18 cellular contexts compared by ENCODE assay signal in the genomic region with DNA sequence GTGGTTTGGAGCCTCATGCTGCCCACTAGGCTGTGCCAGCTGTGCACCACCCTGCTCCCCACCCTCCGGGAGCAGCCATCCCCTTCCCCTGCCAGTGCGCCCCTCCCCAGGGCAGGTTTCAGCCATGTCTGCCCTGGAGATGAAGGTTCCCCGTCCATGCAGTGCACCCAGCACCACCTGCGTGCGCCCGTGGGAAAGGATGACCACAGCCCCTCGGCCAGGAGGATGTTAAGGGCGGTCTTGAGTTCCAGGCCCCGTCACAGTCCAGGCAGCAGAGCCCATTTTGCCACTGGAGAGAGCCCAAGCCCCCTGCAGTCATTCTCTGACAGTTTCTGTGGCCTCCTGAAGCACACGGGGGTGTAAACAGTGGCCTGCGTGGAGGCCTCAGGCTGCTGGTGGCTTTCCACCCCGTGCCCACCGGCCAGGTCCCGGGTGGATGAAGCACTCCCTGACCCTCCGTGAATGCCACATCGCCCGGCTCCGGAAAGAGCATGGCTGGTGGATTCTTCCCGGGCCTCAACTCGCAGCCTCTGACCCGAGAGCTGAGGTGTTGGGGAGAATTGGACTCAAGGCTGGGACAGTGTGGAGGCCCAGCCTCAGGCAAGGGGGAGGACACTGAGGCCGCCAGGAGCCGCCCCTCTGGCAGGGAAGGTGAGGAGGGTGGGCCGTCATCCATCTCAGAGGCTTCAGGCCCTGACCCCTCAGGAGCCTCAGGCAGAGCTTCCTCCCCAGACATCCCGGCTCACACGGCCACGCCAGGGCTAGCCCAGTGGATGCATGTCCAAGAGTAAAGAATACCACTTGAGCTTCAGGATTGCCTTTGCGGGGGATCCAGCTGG.
"Had no signal": no experiment of that assay in that cellular context is flagged by ENCODE, and none has a peak within 500 bp of the region (broad histone marks: within the 10 kb centered on the region; RNA-seq: fewer than 3 reads in every experiment).

No MANE protein-coding gene starts in this region.

- H3K36me3 Mint-ChIP-seq: WTC11 had no signal

- H3K9me3 ChIP-seq: adrenal gland, lower lobe of right lung, psoas muscle, tibial nerve had no signal

- H3K4me1 Mint-ChIP-seq: activated CD4-positive, alpha-beta T cell treated with anti-CD3 and anti-CD28 coated beads for 36 hours; T-cell had no signal

- ATAC-seq: activated CD4-positive, alpha-beta T cell treated with anti-CD3 and anti-CD28 coated beads for 36 hours; lower lobe of right lung; psoas muscle; right cardiac atrium; stimulated activated naive B cell treated with anti-CD40 and anti-IgM and Interleukin-4, amounts not matched to agents 10 μg/mL and 1 μg/mL and 100 μg/mL, for 72 hours; T-cell; WTC11 had no signal

- H3K27me3 Mint-ChIP-seq: activated CD4-positive, alpha-beta memory T cell treated with anti-CD3 and anti-CD28 coated beads for 36 hours; activated CD4-positive, alpha-beta T cell treated with anti-CD3 and anti-CD28 coated beads for 36 hours; stimulated activated naive B cell treated with anti-CD40 and anti-IgM and Interleukin-4, amounts not matched to agents 10 μg/mL and 1 μg/mL and 100 μg/mL, for 72 hours; T-cell had no signal

- DNase-seq: activated CD4-positive, alpha-beta memory T cell treated with anti-CD3 and anti-CD28 coated beads for 36 hours; activated CD4-positive, alpha-beta T cell treated with anti-CD3 and anti-CD28 coated beads for 36 hours; activated gamma-delta T cell treated with Interleukin-2 at 50 U/mL for 16 hours; activated T-cell treated with anti-CD3 and anti-CD28 coated beads for 4 hours; adrenal gland; lower lobe of right lung; nucleus accumbens; right cardiac atrium; small intestine; stimulated activated CD4-positive, alpha-beta T cell treated with anti-CD3 and anti-CD28 coated beads, Interleukin-4, amount 100 ng/mL, for 4 hours; stimulated activated naive B cell treated with anti-CD40 and anti-IgM and Interleukin-4, amounts not matched to agents 10 μg/mL and 1 μg/mL and 100 μg/mL, for 72 hours; T-cell had no signal

- H3K4me1 ChIP-seq: psoas muscle had no signal

- H3K9me3 Mint-ChIP-seq: activated CD4-positive, alpha-beta memory T cell treated with anti-CD3 and anti-CD28 coated beads for 36 hours; activated naive CD4-positive, alpha-beta T cell treated with anti-CD3 and anti-CD28 coated beads, Interleukin-2, amount 50 U/mL, for 72 hours; activated T-helper 1 cell treated with anti-CD3 and anti-CD28 coated beads, Interleukin-12 subunit alpha, Interleukin-12 subunit beta, Interleukin-2, Interleukin-4 antibody, amounts not matched to agents 30 ng/mL and 10 ng/mL and 1 ng/mL, durations not matched to agents 14 hours and 24 hours and 36 hours; nephron; stimulated activated naive B cell treated with anti-CD40 and anti-IgM and Interleukin-4, amounts not matched to agents 10 μg/mL and 1 μg/mL and 100 μg/mL, for 72 hours; T-cell; WTC11 had no signal

- H3K4me3 ChIP-seq: adrenal gland, lower lobe of right lung, psoas muscle, tibial nerve had no signal

- H3K27me3 ChIP-seq: adrenal gland, tibial nerve had no signal

- FAIRE-seq: small intestine had no signal

- H3K4me3 Mint-ChIP-seq: activated CD4-positive, alpha-beta memory T cell treated with anti-CD3 and anti-CD28 coated beads for 36 hours; activated CD4-positive, alpha-beta T cell treated with anti-CD3 and anti-CD28 coated beads for 36 hours; activated T-helper 1 cell treated with anti-CD3 and anti-CD28 coated beads, Interleukin-12 subunit alpha, Interleukin-12 subunit beta, Interleukin-2, Interleukin-4 antibody, amounts not matched to agents 30 ng/mL and 10 ng/mL and 1 ng/mL, durations not matched to agents 14 hours and 24 hours and 36 hours; nephron; stimulated activated naive B cell treated with anti-CD40 and anti-IgM and Interleukin-4, amounts not matched to agents 10 μg/mL and 1 μg/mL and 100 μg/mL, for 72 hours; T-cell; WTC11 had no signal

- H3K27ac ChIP-seq: adrenal gland, lower lobe of right lung, psoas muscle had no signal

- H3K27ac Mint-ChIP-seq: activated CD4-positive, alpha-beta memory T cell treated with anti-CD3 and anti-CD28 coated beads for 36 hours; activated CD4-positive, alpha-beta T cell treated with anti-CD3 and anti-CD28 coated beads for 36 hours; activated T-helper 1 cell treated with anti-CD3 and anti-CD28 coated beads, Interleukin-12 subunit alpha, Interleukin-12 subunit beta, Interleukin-2, Interleukin-4 antibody, amounts not matched to agents 30 ng/mL and 10 ng/mL and 1 ng/mL, durations not matched to agents 14 hours and 24 hours and 36 hours; stimulated activated naive B cell treated with anti-CD40 and anti-IgM and Interleukin-4, amounts not matched to agents 10 μg/mL and 1 μg/mL and 100 μg/mL, for 72 hours; T-cell; WTC11 had no signal
